31 cellular contexts compared by ENCODE assay signal in genomic region chr11:36227044-36227443, GRCh38.
DNase-seq lines count a peak whose midpoint lies in the region; ATAC-seq lines count a peak whose summit lies in the region.
"Had no signal": no experiment of that assay in that cellular context is flagged by ENCODE, and none has a peak within 500 bp of the region (broad histone marks: within the 10 kb centered on the region; RNA-seq: fewer than 3 reads in every experiment).

No MANE protein-coding gene starts in this region.

- peak overlapping the region; percentile 19 for H4K8ac ChIP-seq in mesenchymal stem cell (ENCODE audit: low read length)
- H4K8ac ChIP-seq in neuronal stem cell (ENCODE audit: low read depth, low read length) = no peak overlapping the region

- peaks cover 5 to 12% of the 10 kb centered on the region in 2 experiments for H3K36me3 ChIP-seq in mesenchymal stem cell (ENCODE audit: control insufficient read depth in 1 of 2, insufficient read depth in 2 of 2, low read depth in 1 of 2, low read length in 2 of 2)
- H3K36me3 ChIP-seq in neuronal stem cell (replicated peaks in 1 of 2; ENCODE audit: control insufficient read depth in 2 of 2, insufficient read depth in 2 of 2, low read length in 2 of 2) = peaks cover 9 to 57% of the 10 kb centered on the region in 2 donors
- H3K36me3 ChIP-seq: BE2C had no signal

- H2BK15ac ChIP-seq in mesenchymal stem cell (ENCODE audit: low read depth, poor library complexity, severe bottlenecking) (no peak overlapping the region), neuronal stem cell (ENCODE audit: low read length) (no peak overlapping the region)

- H3K79me1 ChIP-seq in mesenchymal stem cell (replicated peaks; ENCODE audit: low read length, poor library complexity, severe bottlenecking) (no peaks in the 10 kb centered on the region), neuronal stem cell (ENCODE audit: low read depth, low read length) (no peaks in the 10 kb centered on the region)

- no peak overlapping the region for H3K14ac ChIP-seq in mesenchymal stem cell (ENCODE audit: low read length in 2 of 2)
- H3K14ac ChIP-seq in neuronal stem cell (ENCODE audit: low read length) = peak overlapping the region; percentile 64

- H2AFZ ChIP-seq in mesenchymal stem cell (ENCODE audit: low read depth, low read length) (no peak overlapping the region), neuronal stem cell (ENCODE audit: low read length) (no peak overlapping the region)

- DNase-seq in cardiac septum (ENCODE audit: low spot score) (peak; percentile 65), Right ventricle myocardium superior (no peak), mesenchymal stem cell (no peak), neuronal stem cell (ENCODE audit: low spot score) (no peak), NOMO-1 (lab: John Stamatoyannopoulos, UW; ENCODE audit: unreplicated experiment in 2 of 2) (no peak), SK-N-DZ (ENCODE audit: low spot score) (no peak)
- DNase-seq: 8988T; ACHN; AML-193; BE2C; C1 segment of cervical spinal cord; Caco-2; Calu3; CD4-positive, alpha-beta memory T cell; CD4-positive, alpha-beta T cell; CD4-positive, CD25-positive, alpha-beta regulatory T cell; CD8-positive, alpha-beta memory T cell; CD8-positive, alpha-beta T cell; COR-L47; DMS 273 treated with DMSO at 0.1 percent for 48 hours; DMS153; DMS53; DMS79; DMS79 treated with DMSO at 0.1 percent for 48 hours; DND-41; EL had no signal

- H3K18ac ChIP-seq in mesenchymal stem cell (ENCODE audit: low read depth in 1 of 2, low read length in 2 of 2) (no peak overlapping the region), neuronal stem cell (ENCODE audit: low read length) (peak overlapping the region; percentile 46)

- H3K4ac ChIP-seq in mesenchymal stem cell (ENCODE audit: low read depth in 1 of 2, low read length in 2 of 2) (no peak overlapping the region), neuronal stem cell (ENCODE audit: low read length) (no peak overlapping the region)

- H3K27ac ChIP-seq in mesenchymal stem cell (ENCODE audit: low read length, poor library complexity, severe bottlenecking) (no peak overlapping the region), neuronal stem cell (replicated peaks; ENCODE audit: low read length) (no peak overlapping the region)
- H3K27ac ChIP-seq: 22Rv1; A549; BLaER1; BLaER1 treated with 17β-estradiol and CSF1 and Interleukin-3, amounts not matched to agents 10 nM and 100 nM; C4-2B had no signal

- intact Hi-C loops in cardiac septum (cut with DNase I) (no loop called here), Right ventricle myocardium superior (cut with DNase I) (no loop called here)

- H3K9me3 ChIP-seq in mesenchymal stem cell (ENCODE audit: control insufficient read depth, low read length) (no peaks in the 10 kb centered on the region), neuronal stem cell (replicated peaks in 1 of 2; ENCODE audit: control insufficient read depth in 2 of 2, insufficient read depth in 1 of 2, low read depth in 1 of 2, low read length in 2 of 2) (peaks cover 0 to 27% of the 10 kb centered on the region in 2 donors)
- H3K9me3 ChIP-seq: A549, BE2C, BLaER1, Caco-2 had no signal

- H4K91ac ChIP-seq in mesenchymal stem cell (ENCODE audit: low read length) (peak overlapping the region; percentile 74), neuronal stem cell (ENCODE audit: low read depth, low read length, poor library complexity) (no peak overlapping the region)

- H2BK12ac ChIP-seq in mesenchymal stem cell (ENCODE audit: low read length in 2 of 2) = no peak overlapping the region
- no peak overlapping the region for H2BK12ac ChIP-seq in neuronal stem cell (ENCODE audit: low read length)

- H3K9ac ChIP-seq in mesenchymal stem cell (ENCODE audit: low read length) (no peak overlapping the region), neuronal stem cell (ENCODE audit: low read depth, low read length, poor library complexity) (peak overlapping the region; percentile 38)
- H3K9ac ChIP-seq: BLaER1; BLaER1 treated with 17β-estradiol and CSF1 and Interleukin-3, amounts not matched to agents 10 nM and 100 nM had no signal

- WGBS in mesenchymal stem cell = over 99% methylated on average over 15 of the region's 15 CpGs
- no CpG with 5 or more reads among the region's 15 CpGs for WGBS in neuronal stem cell (ENCODE audit: extremely low coverage in 2 of 2, insufficient read length in 2 of 2, insufficient replicate concordance in 1 of 2), 2 donors

- no peak for ATAC-seq in Right ventricle myocardium superior (ENCODE audit: poor library complexity)
- ATAC-seq: A549; CD8-positive, alpha-beta T cell had no signal

- H2BK5ac ChIP-seq in mesenchymal stem cell (ENCODE audit: low read depth, low read length, poor library complexity, severe bottlenecking) (no peak overlapping the region), neuronal stem cell (ENCODE audit: low read length) (no peak overlapping the region)

- H2BK120ac ChIP-seq in mesenchymal stem cell (ENCODE audit: low read depth, low read length) (no peak overlapping the region), neuronal stem cell (ENCODE audit: low read depth, low read length) (no peak overlapping the region)

- H3K4me2 ChIP-seq in mesenchymal stem cell (ENCODE audit: low read length, poor library complexity, severe bottlenecking) (no peak overlapping the region), neuronal stem cell (ENCODE audit: insufficient read depth, low read length, poor library complexity, severe bottlenecking) (no peak overlapping the region)
- H3K4me2 ChIP-seq: A549; BLaER1; BLaER1 treated with 17β-estradiol and CSF1 and Interleukin-3, amounts not matched to agents 10 nM and 100 nM had no signal

- no peak overlapping the region for H2AK5ac ChIP-seq in mesenchymal stem cell (ENCODE audit: low read length, severe bottlenecking)
- no peak overlapping the region for H2AK5ac ChIP-seq in neuronal stem cell (ENCODE audit: low read depth, low read length)

- H3K23ac ChIP-seq in mesenchymal stem cell (ENCODE audit: low read length in 2 of 2) (no peak overlapping the region), neuronal stem cell (ENCODE audit: low read depth, low read length, poor library complexity) (no peak overlapping the region)

- H3K4me1 ChIP-seq in mesenchymal stem cell (ENCODE audit: control insufficient read depth, insufficient read depth, low read depth, low read length) = peaks cover 4% of the 10 kb centered on the region
- peaks cover 0 to 2% of the 10 kb centered on the region in 2 donors for H3K4me1 ChIP-seq in neuronal stem cell (ENCODE audit: control insufficient read depth in 2 of 2, insufficient read depth in 1 of 2, low read depth in 1 of 2, low read length in 2 of 2)
- H3K4me1 ChIP-seq: A549; BE2C; BLaER1; BLaER1 treated with 17β-estradiol and CSF1 and Interleukin-3, amounts not matched to agents 10 nM and 100 nM; Caco-2 had no signal

- no peaks in the 10 kb centered on the region for H3K27me3 ChIP-seq in mesenchymal stem cell (ENCODE audit: control insufficient read depth in 1 of 2, insufficient read depth in 1 of 2, low read length in 2 of 2)
- no peaks in the 10 kb centered on the region for H3K27me3 ChIP-seq in neuronal stem cell (ENCODE audit: control insufficient read depth in 3 of 3, insufficient read depth in 3 of 3, low read depth in 1 of 3, low read length in 3 of 3)
- H3K27me3 ChIP-seq: BE2C; BLaER1; BLaER1 treated with 17β-estradiol and CSF1 and Interleukin-3, amounts not matched to agents 10 nM and 100 nM had no signal

- no peak overlapping the region for H3K4me3 ChIP-seq in mesenchymal stem cell (ENCODE audit: insufficient read depth in 1 of 2, low read depth in 1 of 2, low read length in 2 of 2)
- H3K4me3 ChIP-seq in neuronal stem cell (ENCODE audit: low read length in 2 of 2) = no peak overlapping the region
- H3K4me3 ChIP-seq: A549; BLaER1; BLaER1 treated with 17β-estradiol and CSF1 and Interleukin-3, amounts not matched to agents 10 nM and 100 nM had no signal
